In the genomic region with DNA sequence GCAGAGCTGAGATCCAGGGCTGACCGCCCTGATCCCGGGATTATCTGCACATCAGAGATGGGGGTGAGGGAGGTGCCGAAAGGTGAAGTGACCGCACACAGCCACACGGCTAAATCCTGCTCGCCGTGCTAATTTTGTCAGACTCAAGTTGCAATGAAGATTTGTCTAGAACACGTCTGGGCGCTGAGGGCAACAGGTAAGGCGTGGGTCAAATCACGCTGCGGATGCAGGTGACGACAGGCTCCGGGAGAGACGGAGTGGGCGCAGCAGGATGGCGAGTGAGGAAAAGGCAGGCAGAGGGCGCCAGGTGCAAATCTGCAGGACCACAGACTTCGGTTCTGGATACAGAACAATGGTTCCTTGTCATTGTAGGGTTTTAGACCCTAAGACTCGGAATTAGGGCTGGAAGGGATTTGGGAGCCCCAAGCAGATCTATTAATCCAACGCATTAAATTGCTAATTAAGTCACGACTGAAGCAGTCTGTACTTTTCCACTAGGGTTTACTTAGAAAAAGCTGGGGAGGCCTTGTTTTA, we compare ENCODE assay signal across 7 cellular contexts. TPM values are rescaled to one million over a fixed set of nuclear protein-coding genes. Genes with fewer than 3 reads are reported as not detected.
A peak's percentile ranks its signal among the peaks of the same experiment; 100 is the strongest.
DNase-seq lines count a peak whose midpoint lies in the region; ATAC-seq and TF ChIP-seq lines count a peak whose summit lies in the region.

No MANE protein-coding gene starts in this region.

- no peak for DNase-seq in NB4 (ENCODE audit: low read depth)
- no peak for DNase-seq in effector memory CD8-positive, alpha-beta T cell
- peak; percentile 77 for DNase-seq in neural progenitor cell (ENCODE audit: low spot score)

- H3K4me1 Mint-ChIP-seq in effector memory CD8-positive, alpha-beta T cell (ENCODE audit: low read depth in 2 of 2): peaks cover 26 to 29% of the 10 kb centered on the region in 2 donors
- peaks cover 34% of the 10 kb centered on the region for H3K4me1 Mint-ChIP-seq in neural progenitor cell

- peaks cover 13% of the 10 kb centered on the region for H3K27me3 ChIP-seq in neural progenitor cell

- peaks cover 14% of the 10 kb centered on the region; the same call in 1 of the 2 replicates for H3K4me1 ChIP-seq in ES-I3 (ENCODE audit: insufficient read depth, low read length)
- peaks cover 26% of the 10 kb centered on the region for H3K4me1 ChIP-seq in neural progenitor cell

- H3K4me3 ChIP-seq in NB4 (ENCODE audit: low read depth, low read length): no peak overlapping the region
- H3K4me3 ChIP-seq in neural progenitor cell: peak overlapping the region; percentile 14

- no peaks in the 10 kb centered on the region for H3K9me3 Mint-ChIP-seq in effector memory CD8-positive, alpha-beta T cell
- H3K9me3 Mint-ChIP-seq in neural progenitor cell: no peaks in the 10 kb centered on the region

- no peaks in the 10 kb centered on the region for H3K36me3 ChIP-seq in ES-I3 (ENCODE audit: insufficient read depth, low read length)
- no peaks in the 10 kb centered on the region for H3K36me3 ChIP-seq in neural progenitor cell

- TF ChIP-seq CTCF in NB4 (IDR thresholded peaks at IDR 0.05; ENCODE audit: low read depth, low read length) (peak; percentile 29), neural progenitor cell (IDR thresholded peaks at IDR 0.05) (peak; percentile 59)

- peak overlapping the region; percentile 30 for H2AFZ ChIP-seq in neural progenitor cell (replicated peaks)

- peak overlapping the region; percentile 0 to 81 for H3K4me3 Mint-ChIP-seq in effector memory CD8-positive, alpha-beta T cell
- peak overlapping the region; percentile 90 for H3K4me3 Mint-ChIP-seq in neural progenitor cell

- H3F3A ChIP-seq in neural progenitor cell (ENCODE audit: low read depth): peaks cover 15% of the 10 kb centered on the region

- H3K27ac ChIP-seq in neural progenitor cell: no peak overlapping the region

- peaks cover 26% of the 10 kb centered on the region for H4K20me1 ChIP-seq in neural progenitor cell (ENCODE audit: low read depth)

- H3K4me2 ChIP-seq in neural progenitor cell: peak overlapping the region; percentile 83

- no peaks in the 10 kb centered on the region for H3K27me3 Mint-ChIP-seq in effector memory CD8-positive, alpha-beta T cell
- H3K27me3 Mint-ChIP-seq in neural progenitor cell (ENCODE audit: insufficient read depth, low read depth): peaks cover 9% of the 10 kb centered on the region

- no peak for ATAC-seq in effector memory CD8-positive, alpha-beta T cell (replicated peaks)
- no peak for ATAC-seq in GM18858 (IDR thresholded peaks at IDR 0.05; ENCODE audit: unreplicated experiment)
- no peak for ATAC-seq in GM18868 (IDR thresholded peaks at IDR 0.05; ENCODE audit: unreplicated experiment)
- ATAC-seq in HG03354 (IDR thresholded peaks at IDR 0.05; ENCODE audit: poor library complexity, severe bottlenecking, unreplicated experiment): no peak

- H3K36me3 Mint-ChIP-seq in effector memory CD8-positive, alpha-beta T cell (ENCODE audit: insufficient read depth): peaks cover 9% of the 10 kb centered on the region
- H3K36me3 Mint-ChIP-seq in neural progenitor cell: peaks cover 2% of the 10 kb centered on the region

- TF ChIP-seq POLR2A in NB4 (IDR thresholded peaks at IDR 0.05; ENCODE audit: extremely low read depth, insufficient read length): no peak

- H3K27ac Mint-ChIP-seq in effector memory CD8-positive, alpha-beta T cell: no peak overlapping the region
- H3K27ac Mint-ChIP-seq in neural progenitor cell: no peak overlapping the region

- H3K9ac ChIP-seq in ES-I3 (ENCODE audit: low read depth, low read length) (peak overlapping the region; percentile 18; the same call in 1 of the 2 replicates), neural progenitor cell (no peak overlapping the region)

- H3K79me2 ChIP-seq in neural progenitor cell (ENCODE audit: low read depth): peaks cover 27% of the 10 kb centered on the region

- H3K9me3 ChIP-seq in ES-I3 (ENCODE audit: control insufficient read depth, insufficient read depth, low read length) (no peaks in the 10 kb centered on the region), neural progenitor cell (ENCODE audit: low read depth) (no peaks in the 10 kb centered on the region)

RNA-seq across cellular contexts. Expression of a gene that starts 1.9 kb away (rescaled TPM):
- total RNA-seq in neural progenitor cell (ENCODE audit: low replicate concordance): 47.9 and 58.8 TPM in 2 replicates
